ENCODE assay signal across 21 cellular contexts in genomic region chr4:95158045-95158444, GRCh38.
A peak's percentile ranks its signal among the peaks of the same experiment; 100 is the strongest.
DNase-seq lines count a peak whose midpoint lies in the region; ATAC-seq, FAIRE-seq and TF ChIP-seq lines count a peak whose summit lies in the region.
"Had no signal": no experiment of that assay in that cellular context is flagged by ENCODE, and none has a peak within 500 bp of the region (broad histone marks: within the 10 kb centered on the region; RNA-seq: fewer than 3 reads in every experiment).

No MANE protein-coding gene starts in this region.

- H2AFZ ChIP-seq in endothelial cell of umbilical vein (ENCODE audit: low read depth, low read length), result no peak overlapping the region
- H2AFZ ChIP-seq: GM23248 had no signal

- H3K27me3 ChIP-seq in endothelial cell of umbilical vein (ENCODE audit: control insufficient read depth in 2 of 2, insufficient read depth in 2 of 2, low read length in 2 of 2), result no peaks in the 10 kb centered on the region
- H3K27me3 ChIP-seq: BE2C had no signal

- peak overlapping the region; percentile 2 for H3K27ac ChIP-seq in KOPT-K1 (ENCODE audit: low read depth, low read length, poor library complexity, severe bottlenecking)
- no peak overlapping the region for H3K27ac ChIP-seq in endothelial cell of umbilical vein (ENCODE audit: insufficient read depth, low read depth, low read length)
- H3K27ac ChIP-seq: GM23248, HL-60 had no signal

- peak; percentile 46 for FAIRE-seq in endothelial cell of umbilical vein (lab: Jason Lieb, UNC)
- FAIRE-seq: D721Med, GM12892, H54 had no signal

- CTCF ChIA-PET in endothelial cell of umbilical vein (lab: Charles Lee), result no interaction called here

- H3K4me2 ChIP-seq in endothelial cell of umbilical vein (ENCODE audit: insufficient read depth, low read length), result no peak overlapping the region

- BruUV-seq in endothelial cell of umbilical vein (replicated peaks; lab: Mats Ljungman, UMichigan), result no TSS peak

- no peaks in the 10 kb centered on the region for H3K9me1 ChIP-seq in endothelial cell of umbilical vein (replicated peaks; ENCODE audit: control insufficient read depth, extremely low read depth, insufficient read depth, low read length)

- no peaks in the 10 kb centered on the region for H3K36me3 ChIP-seq in KOPT-K1 (ENCODE audit: insufficient read depth, low read length)
- H3K36me3 ChIP-seq in endothelial cell of umbilical vein (ENCODE audit: control insufficient read depth in 2 of 2, extremely low read depth in 1 of 2, insufficient read depth in 2 of 2, low read length in 2 of 2), result no peaks in the 10 kb centered on the region

- dilution Hi-C loops in endothelial cell of umbilical vein (cut with MboI; ENCODE audit: extremely low pct_ligation_motif_present, low sequenced_read_pairs), result no loop called here

- no peak overlapping the region for H3K9ac ChIP-seq in endothelial cell of umbilical vein (replicated peaks; ENCODE audit: extremely low read depth, insufficient read depth, low read length)
- H3K9ac ChIP-seq: GM23248 had no signal

- in situ Hi-C loops in GM13976 (cut with MboI; ENCODE audit: low sequenced_read_pairs, unreplicated experiment), result no loop called here

- H3K9me3 ChIP-seq in KOPT-K1 (ENCODE audit: insufficient read depth, low read length, poor library complexity, severe bottlenecking), result no peaks in the 10 kb centered on the region
- no peaks in the 10 kb centered on the region for H3K9me3 ChIP-seq in endothelial cell of umbilical vein (replicated peaks; ENCODE audit: control insufficient read depth, insufficient read depth, low read length)
- H3K9me3 ChIP-seq: BE2C had no signal

- ATAC-seq in GM18520 (IDR thresholded peaks at IDR 0.05; ENCODE audit: unreplicated experiment), result no peak

- DNase-seq in endothelial cell of umbilical vein (ENCODE audit: low read depth, low spot score) (no peak), medulla oblongata (ENCODE audit: extremely low spot score) (peak; percentile 44), superior temporal gyrus (ENCODE audit: extremely low spot score) (peak; percentile 62), GM13976 (ENCODE audit: low spot score) (no peak), H4 (ENCODE audit: low spot score) (no peak), foreskin fibroblast (no peak)
- DNase-seq: ACHN; BE2C; C1 segment of cervical spinal cord; CD4-positive, CD25-positive, alpha-beta regulatory T cell; CD8-positive, alpha-beta memory T cell; COR-L47; GDM1; GM23248; HCEC 1CT had no signal

- no peak overlapping the region for H3K4me3 ChIP-seq in endothelial cell of umbilical vein (replicated peaks in 1 of 3; ENCODE audit: insufficient read depth in 1 of 3, low read depth in 1 of 3, low read length in 3 of 3)
- no peak overlapping the region for H3K4me3 ChIP-seq in foreskin fibroblast (ENCODE audit: low read depth in 1 of 2, low read length in 2 of 2)
- H3K4me3 ChIP-seq: GM23248 had no signal

- no peak for TF ChIP-seq CTCF in endothelial cell of umbilical vein (IDR thresholded peaks at IDR 0.05; ENCODE audit: extremely low read depth in 1 of 2, insufficient read depth in 1 of 2, low read depth in 1 of 2, low read length in 2 of 2)
- TF ChIP-seq CTCF in GM13976 (IDR thresholded peaks at IDR 0.05; ENCODE audit: borderline replicate concordance, control extremely low read depth, extremely low read depth, insufficient read depth, missing control alignments), result no peak
- TF ChIP-seq CTCF in foreskin fibroblast (IDR thresholded peaks at IDR 0.05; ENCODE audit: low read depth, low read length), result no peak

- no peak for TF ChIP-seq POLR2A in endothelial cell of umbilical vein (IDR thresholded peaks at IDR 0.05; ENCODE audit: low read depth, low read length)

- POLR2A ChIA-PET in endothelial cell of umbilical vein (lab: Charles Lee), result no interaction called here

- intact Hi-C loops in endothelial cell of umbilical vein (cut with micrococcal nuclease), result loop anchor here (5.0 to 10.0 kb wide), 2 partner anchors 607 to 1994 kb away; no protein-coding TSS in a partner anchor

- H3K4me1 ChIP-seq in endothelial cell of umbilical vein (ENCODE audit: control insufficient read depth, extremely low read depth, insufficient read depth, low read length), result no peaks in the 10 kb centered on the region
- H3K4me1 ChIP-seq: BE2C had no signal

- H4K20me1 ChIP-seq in endothelial cell of umbilical vein (replicated peaks; ENCODE audit: control insufficient read depth, extremely low read depth, insufficient read depth, low read length), result no peaks in the 10 kb centered on the region

- H3K79me2 ChIP-seq in endothelial cell of umbilical vein (ENCODE audit: control insufficient read depth, insufficient read depth, low read length), result no peaks in the 10 kb centered on the region

TF ChIP-seq in endothelial cell of umbilical vein, 7 proteins besides CTCF, POLR2A, EP300 and RAD21:
- TF ChIP-seq MAX (IDR thresholded peaks at IDR 0.05; ENCODE audit: insufficient read depth, insufficient read length) (no peak), GATA2 (IDR thresholded peaks at IDR 0.05; ENCODE audit: insufficient read depth, insufficient read length, low read depth, low read length) (no peak), JUN (IDR thresholded peaks at IDR 0.05; ENCODE audit: borderline replicate concordance, insufficient read depth, insufficient read length, low read depth) (no peak), FOS (IDR thresholded peaks at IDR 0.05; ENCODE audit: borderline replicate concordance, insufficient read depth, low read length) (no peak), MYC (IDR thresholded peaks at IDR 0.05; ENCODE audit: low read depth, low read length) (no peak), POLR2AphosphoS5 (IDR thresholded peaks at IDR 0.05; ENCODE audit: insufficient read depth, low read depth, low read length) (no peak), EZH2 (IDR thresholded peaks at IDR 0.05; ENCODE audit: borderline replicate concordance, low read depth, low read length, severe bottlenecking) (no peak)

Comparison
In these comparisons a context has a peak if more than half of its experiments do, and no peak if none do; other contexts are left out.
1. DNase-seq: peak in medulla oblongata (single experiment) and superior temporal gyrus (single experiment); none in endothelial cell of umbilical vein (single experiment), GM13976 (single experiment), H4 (single experiment) and foreskin fibroblast (0 of 2).